ENCODE assay signal across 8 cellular contexts in genomic region chrX:40152173-40152705, GRCh38. TPM values are rescaled to one million over a fixed set of nuclear protein-coding genes. Genes with fewer than 3 reads are reported as not detected.
DNase-seq lines count a peak whose midpoint lies in the region; ATAC-seq, FAIRE-seq and TF ChIP-seq lines count a peak whose summit lies in the region.

No MANE protein-coding gene starts in this region.

- peak in 4 of 10 experiments; percentile 45 to 60 (median 54) for DNase-seq in CD4-positive, alpha-beta T cell
- DNase-seq in NB4 (ENCODE audit: low read depth) = no peak
- DNase-seq in breast epithelium (ENCODE audit: low spot score in 2 of 2) = no peak
- DNase-seq in HepG2 (ENCODE audit: low spot score) = no peak
- peak in 1 of 2 donors; percentile 44 for DNase-seq in thyroid gland
- DNase-seq in medulla oblongata (ENCODE audit: extremely low spot score) = no peak

- no peak overlapping the region for H3K27ac Mint-ChIP-seq in CD4-positive, alpha-beta T cell

- no peak overlapping the region for H2AFZ ChIP-seq in HepG2 (ENCODE audit: low read length)

- intact Hi-C loops in CD4-positive, alpha-beta T cell (cut with DNase I, micrococcal nuclease) = loop anchor here (5.0 to 10.0 kb wide), 2 partner anchors 55 to 323 kb away; partner anchors contain the start of gene BCOR (in 2 of the 2)
- intact Hi-C loops in breast epithelium (cut with DNase I; ENCODE audit: low total_unique reads) = no loop called here
- intact Hi-C loops in HepG2 (cut with micrococcal nuclease; ENCODE audit: unreplicated experiment) = no loop called here
- intact Hi-C loops in thyroid gland (cut with DNase I) = loop anchor here (10.0 kb wide), 1 partner anchor 337 kb away; no protein-coding TSS in a partner anchor

- H3K4me3 Mint-ChIP-seq in CD4-positive, alpha-beta T cell = peak overlapping the region; percentile 76

- H3K9ac ChIP-seq in HepG2 (ENCODE audit: insufficient read depth, low read depth, low read length) = no peak overlapping the region

- POLR2A ChIA-PET in CD4-positive, alpha-beta T cell (lab: Charles Lee) = interaction anchor here (0.6 to 3.4 kb wide), 10 partner anchors 13 to 378 kb away, joined by 3 to 82 read pairs (median 10); partner anchors contain the start of gene BCOR
- POLR2A ChIA-PET in HepG2 (lab: Yijun Ruan, JAX) = no interaction called here

- TF ChIP-seq EP300 in HepG2 (IDR thresholded peaks at IDR 0.05; ENCODE audit: low read depth in 2 of 2, low read length in 2 of 2) = no peak
- no peak for TF ChIP-seq EP300 in HepG2 (CRISPR knock-in tag; IDR thresholded peaks at IDR 0.05; ENCODE audit: borderline replicate concordance)

- H3K9me3 ChIP-seq in CD4-positive, alpha-beta T cell (ENCODE audit: control insufficient read depth, low read length) = no peaks in the 10 kb centered on the region
- H3K9me3 ChIP-seq in breast epithelium (no peaks in the 10 kb centered on the region), HepG2 (ENCODE audit: low read length) (no peaks in the 10 kb centered on the region), thyroid gland (no peaks in the 10 kb centered on the region)

- whole genome bisulfite sequencing in HepG2 (ENCODE audit: low lambda C conversion rate) = 80% methylated on average over 2 of the region's 41 CpGs
- WGBS in thyroid gland, 2 donors = 47% methylated on average over 3 of the region's 41 CpGs; no CpG with 5 or more reads in 1 of the 2 donors

- no peak for TF ChIP-seq POLR2A in NB4 (IDR thresholded peaks at IDR 0.05; ENCODE audit: extremely low read depth, insufficient read length)
- TF ChIP-seq POLR2A in breast epithelium (IDR thresholded peaks at IDR 0.05) = no peak
- TF ChIP-seq POLR2A in HepG2 (IDR thresholded peaks at IDR 0.05; ENCODE audit: insufficient read depth in 1 of 2, low read depth in 2 of 2, low read length in 2 of 2) = no peak
- TF ChIP-seq POLR2A in thyroid gland (IDR thresholded peaks at IDR 0.05) = no peak

- H3K4me1 ChIP-seq in breast epithelium (no peaks in the 10 kb centered on the region), HepG2 (ENCODE audit: insufficient read depth, low read length) (peaks cover 50% of the 10 kb centered on the region), thyroid gland (peaks cover 30 to 33% of the 10 kb centered on the region in 2 donors)

- peaks cover 2% of the 10 kb centered on the region for H3K79me2 ChIP-seq in HepG2 (ENCODE audit: insufficient read depth, low read length)

- H3K9me3 Mint-ChIP-seq in CD4-positive, alpha-beta T cell = no peaks in the 10 kb centered on the region

- in situ Hi-C loops in HepG2 (cut with HindIII; ENCODE audit: extremely low pct_ligation_motif_present, low pct_unique_long_range_greater_than_20kb) = loop anchor here (5.0 kb wide), 2 partner anchors 45 to 140 kb away; no protein-coding TSS in a partner anchor

- CTCF ChIA-PET in CD4-positive, alpha-beta T cell (lab: Charles Lee) = interaction anchor here (1.2 to 1.4 kb wide), 3 partner anchors 17 to 138 kb away, joined by 4 to 5 read pairs (median 5); no protein-coding TSS in a partner anchor
- CTCF ChIA-PET in HepG2 (lab: Yijun Ruan, JAX; ENCODE audit: low intra/inter-chr PET ratio, low total read pairs) = no interaction called here

- H3K36me3 ChIP-seq in breast epithelium (no peaks in the 10 kb centered on the region), HepG2 (replicated peaks in 1 of 2; ENCODE audit: control insufficient read depth in 1 of 2, insufficient read depth in 2 of 2, low read length in 2 of 2) (no peaks in the 10 kb centered on the region), thyroid gland (no peaks in the 10 kb centered on the region)

- no peak for TF ChIP-seq CTCF in CD4-positive, alpha-beta T cell (IDR thresholded peaks at IDR 0.05)
- no peak for TF ChIP-seq CTCF in NB4 (IDR thresholded peaks at IDR 0.05; ENCODE audit: low read depth, low read length)
- TF ChIP-seq CTCF in breast epithelium (IDR thresholded peaks at IDR 0.05) = no peak
- TF ChIP-seq CTCF in HepG2 (CRISPR knock-in tag; IDR thresholded peaks at IDR 0.05) = no peak
- no peak for TF ChIP-seq CTCF in thyroid gland (IDR thresholded peaks at IDR 0.05)

- H3K27me3 Mint-ChIP-seq in CD4-positive, alpha-beta T cell = no peaks in the 10 kb centered on the region

- no peaks in the 10 kb centered on the region for H4K20me1 ChIP-seq in HepG2 (ENCODE audit: insufficient read depth, low read length)

- FAIRE-seq in HepG2 (lab: Jason Lieb, UNC) = no peak

- H3K36me3 Mint-ChIP-seq in CD4-positive, alpha-beta T cell (ENCODE audit: low read depth) = no peaks in the 10 kb centered on the region

- BruUV-seq in HepG2 (replicated peaks; lab: Mats Ljungman, UMichigan) = no TSS peak

- H3K4me3 ChIP-seq in NB4 (ENCODE audit: low read depth, low read length) (peak overlapping the region; percentile 59), breast epithelium (peak overlapping the region; percentile 37 to 68 (median 53)), HepG2 (replicated peaks in 1 of 3; ENCODE audit: insufficient read depth in 1 of 3, low read depth in 2 of 3, low read length in 3 of 3) (no peak overlapping the region), thyroid gland (replicated peaks in 1 of 3) (peak overlapping the region in 1 of 3 donors; percentile 35)

- no peak for TF ChIP-seq RAD21 in HepG2 (CRISPR knock-in tag; IDR thresholded peaks at IDR 0.05)

- peak; percentile 60 for ATAC-seq in CD4-positive, alpha-beta T cell (ENCODE audit: poor library complexity)
- no peak for ATAC-seq in HepG2
- ATAC-seq in GM19351 (IDR thresholded peaks at IDR 0.05; ENCODE audit: unreplicated experiment) = no peak
- ATAC-seq in HG03520 (IDR thresholded peaks at IDR 0.05; ENCODE audit: unreplicated experiment) = no peak

- no peak overlapping the region for H3K4me2 ChIP-seq in HepG2 (ENCODE audit: low read depth, low read length)

- H3K27ac ChIP-seq in CD4-positive, alpha-beta T cell (ENCODE audit: low read depth, low read length) = no peak overlapping the region
- H3K27ac ChIP-seq in breast epithelium (peak overlapping the region; percentile 36 to 39), HepG2 (ENCODE audit: extremely low read length, insufficient read depth, low read length) (no peak overlapping the region), thyroid gland (peak overlapping the region; percentile 53 to 77 (median 63))

- H3K27me3 ChIP-seq in CD4-positive, alpha-beta T cell (ENCODE audit: control insufficient read depth, insufficient read depth, low read length) = no peaks in the 10 kb centered on the region
- H3K27me3 ChIP-seq in breast epithelium (peaks cover 0 to 99% of the 10 kb centered on the region in 2 donors), HepG2 (ENCODE audit: control insufficient read depth in 1 of 2, insufficient read depth in 2 of 2, low read length in 2 of 2) (no peaks in the 10 kb centered on the region), thyroid gland (no peaks in the 10 kb centered on the region)

- peaks cover 6% of the 10 kb centered on the region for H3K4me1 Mint-ChIP-seq in CD4-positive, alpha-beta T cell (ENCODE audit: low read depth)

TF ChIP-seq in HepG2, 621 proteins besides CTCF, POLR2A, EP300 and RAD21:
- TF ChIP-seq TRIM24 (CRISPR knock-in tag; IDR thresholded peaks at IDR 0.05) (no peak), ZBTB33 (CRISPR knock-in tag; IDR thresholded peaks at IDR 0.05) (peak; percentile 85)

RNA-seq across cellular contexts. Expression of gene BCOR, which starts 54.5 kb away (rescaled TPM):
- total RNA-seq in CD4-positive, alpha-beta T cell = 10 to 100 TPM; 26.1 to 26.3 TPM
- total RNA-seq in breast epithelium = 10 to 100 TPM; 11.7 to 28.1 (median 27.9) TPM
- 15.2 and 18.6 TPM in 2 replicates for total RNA-seq in HepG2 (2016; rRNA removed; fragmentation: Illumina TruSeq; extraction: Trizol)
- 3.2 and 4.8 TPM in 2 replicates for total RNA-seq in HepG2 (2016; cell fraction: cytosol; rRNA removed; fragmentation: Illumina TruSeq; extraction: Trizol; ENCODE audit: low read depth)
- 13.9 and 15.9 TPM in 2 replicates for total RNA-seq in HepG2 (2016; cell fraction: insoluble cytoplasmic fraction; rRNA removed; fragmentation: Illumina TruSeq; extraction: Trizol)
- total RNA-seq in HepG2 (2016; cell fraction: membrane; rRNA removed; fragmentation: Illumina TruSeq; extraction: Trizol) = 7.4 and 7.6 TPM in 2 replicates
- 18.8 and 25.8 TPM in 2 replicates for total RNA-seq in HepG2 (2016; cell fraction: nucleus; rRNA removed; fragmentation: Illumina TruSeq; extraction: Trizol)
- polyA plus RNA-seq in HepG2 (2011; rRNA removed) = 14.3 and 15.2 TPM in 2 replicates
- polyA plus RNA-seq in HepG2 (2011; cell fraction: cytosol; rRNA removed) = 11.5 and 13.8 TPM in 2 replicates
- polyA plus RNA-seq in HepG2 (2011; cell fraction: nucleus; rRNA removed) = 30.4 and 30.6 TPM in 2 replicates
- polyA plus RNA-seq in HepG2 (2012) = 27.3 and 29.3 TPM in 2 replicates
- polyA plus RNA-seq in HepG2 (2016; cell fraction: cytosol; fragmentation: Illumina TruSeq; extraction: Trizol; ENCODE audit: low read depth) = 1.2 and 1.3 TPM in 2 replicates
- 17.4 and 18.4 TPM in 2 replicates for polyA plus RNA-seq in HepG2 (2016; cell fraction: insoluble cytoplasmic fraction; fragmentation: Illumina TruSeq; extraction: Trizol; ENCODE audit: low read depth)
- polyA plus RNA-seq in HepG2 (2016; cell fraction: membrane; fragmentation: Illumina TruSeq; extraction: Trizol; ENCODE audit: low read depth) = 1.3 and 1.9 TPM in 2 replicates
- polyA plus RNA-seq in HepG2 (2016; cell fraction: nucleus; fragmentation: Illumina TruSeq; extraction: Trizol; ENCODE audit: insufficient read depth, low read depth) = 27.4 and 28.9 TPM in 2 replicates
- polyA minus RNA-seq in HepG2 (2011; rRNA and poly(A)+ RNA removed; ENCODE audit: low replicate concordance) = 18.3 and 32.5 TPM in 2 replicates
- polyA minus RNA-seq in HepG2 (2011; cell fraction: cytosol; rRNA and poly(A)+ RNA removed) = 40.3 and 40.4 TPM in 2 replicates
- polyA minus RNA-seq in HepG2 (2011; cell fraction: nucleus; rRNA and poly(A)+ RNA removed) = 31.8 TPM in 2 replicates
- total RNA-seq in thyroid gland = 10 to 100 TPM; 30.9 to 67.4 (median 42.4) TPM

Comparison
In these comparisons a context has a peak if more than half of its experiments do, and no peak if none do; other contexts are left out.
1. H3K27ac ChIP-seq: peak in breast epithelium (2 of 2) and thyroid gland (3 of 3); none in CD4-positive, alpha-beta T cell (single experiment) and HepG2 (single experiment).
2. H3K4me3 ChIP-seq: peak in NB4 (single experiment) and breast epithelium (3 of 3); none in HepG2 (0 of 3).
3. intact Hi-C loops: an anchor here in CD4-positive, alpha-beta T cell (5.0 to 10.0 kb wide) and thyroid gland (10.0 kb wide); none called in breast epithelium and HepG2.